1 cellular context compared by ENCODE assay signal in genomic region chr6:41942045-41942851, GRCh38.
TF ChIP-seq lines count a peak whose summit lies in the region.

No MANE protein-coding gene starts in this region.

TF ChIP-seq in A549, 52 proteins besides CTCF, POLR2A, EP300 and RAD21 (continued from another document):
- TF ChIP-seq HMGXB4 (CRISPR knock-in tag; IDR thresholded peaks at IDR 0.05; ENCODE audit: borderline replicate concordance) (no peak), FOSL2 (IDR thresholded peaks at IDR 0.05) (no peak), FOSL2 (CRISPR knock-in tag; IDR thresholded peaks at IDR 0.05) (peak; percentile 47), PHF8 (IDR thresholded peaks at IDR 0.05; ENCODE audit: borderline replicate concordance, low read depth) (peak; percentile 42; the same call in 1 of the 2 replicates)
